21 cellular contexts compared by ENCODE assay signal in the genomic region with DNA sequence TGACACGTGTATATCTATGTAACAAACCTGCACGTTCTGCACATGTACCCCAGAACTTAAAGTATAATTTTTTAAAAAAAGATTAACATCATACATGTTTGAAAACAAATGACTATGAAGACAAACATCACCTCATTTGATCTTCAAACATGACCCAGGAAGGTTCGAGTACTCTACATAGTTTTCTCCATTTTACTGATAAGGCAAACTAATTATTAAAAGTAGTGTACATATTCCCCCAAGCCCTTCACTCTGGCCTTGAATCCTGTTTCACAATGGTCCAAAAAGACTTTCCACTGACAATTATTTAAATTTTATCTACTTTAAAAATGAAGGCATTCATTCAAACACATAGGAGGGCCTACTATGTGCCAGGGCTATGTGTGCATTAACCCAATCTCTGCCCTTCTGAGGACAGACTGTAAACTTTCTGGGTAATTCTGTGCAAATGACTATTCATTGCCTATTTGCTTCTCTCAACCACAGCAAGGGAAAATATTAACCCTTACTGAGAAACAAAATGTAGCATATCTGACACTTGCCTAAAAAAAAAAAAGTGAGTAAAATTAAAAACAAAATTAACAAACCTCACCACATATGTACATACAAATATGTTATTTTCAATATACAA.
"Had no signal": no experiment of that assay in that cellular context is flagged by ENCODE, and none has a peak within 500 bp of the region (broad histone marks: within the 10 kb centered on the region; RNA-seq: fewer than 3 reads in every experiment).

No MANE protein-coding gene starts in this region.

- H3K36me3 ChIP-seq: colonic mucosa, esophagus muscularis mucosa, gastroesophageal sphincter, heart left ventricle, left ventricle myocardium inferior, lower lobe of right lung had no signal

- H3K27ac Mint-ChIP-seq: dendritic cell treated with granulocyte-macrophage colony-stimulating factor and Interleukin-4, amounts not matched to agents 40 ng/mL and 50 ng/mL, for 4 days; effector memory CD8-positive, alpha-beta T cell; endodermal cell; mesothelial cell of epicardium; naive B cell had no signal

- FAIRE-seq: endothelial cell of umbilical vein, islet of Langerhans, keratinocyte had no signal

- H3K4me3 Mint-ChIP-seq: dendritic cell treated with granulocyte-macrophage colony-stimulating factor and Interleukin-4, amounts not matched to agents 40 ng/mL and 50 ng/mL, for 4 days; effector memory CD8-positive, alpha-beta T cell; endodermal cell; mesothelial cell of epicardium; naive B cell had no signal

- H3K9me3 Mint-ChIP-seq: dendritic cell treated with granulocyte-macrophage colony-stimulating factor and Interleukin-4, amounts not matched to agents 40 ng/mL and 50 ng/mL, for 4 days; effector memory CD8-positive, alpha-beta T cell had no signal

- H3K9me3 ChIP-seq: colonic mucosa, esophagus muscularis mucosa, gastroesophageal sphincter, lower lobe of right lung, mucosa of descending colon had no signal

- DNase-seq: colonic mucosa; cortex of kidney; effector CD8-positive, alpha-beta T cell; effector memory CD8-positive, alpha-beta T cell; endodermal cell; foreskin keratinocyte; heart left ventricle; hippocampal formation; left cardiac atrium; left ventricle myocardium inferior; lower lobe of right lung; mesenchymal stem cell; mucosa of descending colon; naive B cell had no signal

- ATAC-seq: effector memory CD8-positive, alpha-beta T cell; foreskin keratinocyte; gastroesophageal sphincter; heart left ventricle; left cardiac atrium; lower lobe of right lung; mucosa of descending colon had no signal

- H3K27me3 ChIP-seq: colonic mucosa, esophagus muscularis mucosa, foreskin keratinocyte, gastroesophageal sphincter, heart left ventricle had no signal

- H3K4me3 ChIP-seq: colonic mucosa, esophagus muscularis mucosa, gastroesophageal sphincter, heart left ventricle, left ventricle myocardium inferior, lower lobe of right lung, mucosa of descending colon had no signal

- H3K27ac ChIP-seq: colonic mucosa, esophagus muscularis mucosa, foreskin keratinocyte, gastroesophageal sphincter, heart left ventricle, left ventricle myocardium inferior, lower lobe of right lung had no signal

- H3K4me1 ChIP-seq: colonic mucosa, esophagus muscularis mucosa, foreskin keratinocyte, gastroesophageal sphincter, heart left ventricle, left ventricle myocardium inferior, lower lobe of right lung had no signal

- H3K4me1 Mint-ChIP-seq: endodermal cell, naive B cell had no signal
